Comparison of ENCODE assay signal across 18 cellular contexts in the genomic region with DNA sequence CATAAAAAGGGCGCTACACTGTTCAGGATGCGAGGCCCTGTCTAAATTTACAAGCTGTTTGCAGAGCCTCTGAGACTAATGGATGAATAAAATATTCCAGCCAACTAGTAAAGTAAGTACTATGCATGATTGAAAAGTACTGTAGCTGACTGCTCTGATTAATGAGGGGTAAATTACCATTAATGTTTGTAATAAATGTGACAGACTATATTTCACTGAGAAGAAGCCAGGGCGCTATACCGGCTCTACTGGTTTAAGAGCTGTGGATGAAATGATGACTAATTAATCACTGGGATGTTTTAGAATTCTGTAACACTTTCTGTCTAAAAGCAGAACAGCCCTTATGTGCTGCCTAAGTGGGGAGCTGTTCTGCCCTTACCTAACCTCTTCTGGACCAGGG. TPM values are rescaled to one million over a fixed set of nuclear protein-coding genes. Genes with fewer than 3 reads are reported as not detected.
"Had no signal": no experiment of that assay in that cellular context is flagged by ENCODE, and none has a peak within 500 bp of the region (broad histone marks: within the 10 kb centered on the region; RNA-seq: fewer than 3 reads in every experiment).

No MANE protein-coding gene starts in this region.

- H3K27me3 ChIP-seq: ascending aorta, breast epithelium, gastroesophageal sphincter, pancreas, vagina had no signal

- ATAC-seq: activated naive CD8-positive, alpha-beta T cell treated with anti-CD3 and anti-CD28 coated beads, Interleukin-2, amount 50 U/mL, for 24 hours; gastroesophageal sphincter; heart right ventricle; left lobe of liver had no signal

- DNase-seq: activated CD4-positive, alpha-beta T cell treated with anti-CD3 and anti-CD28 coated beads, Interleukin-2, amount 50 U/mL, for 4 hours; activated CD4-positive, CD25-positive, alpha-beta regulatory T cell treated with anti-CD3 and anti-CD28 coated beads, Interleukin-2, amount 50 U/mL, for 72 hours; activated naive CD4-positive, alpha-beta T cell treated with anti-CD3 and anti-CD28 coated beads for 36 hours; activated naive CD8-positive, alpha-beta T cell treated with anti-CD3 and anti-CD28 coated beads, Interleukin-2, amount 50 U/mL, for 24 hours; activated T-cell treated with anti-CD3 and anti-CD28 coated beads for 4 hours; effector memory CD4-positive, alpha-beta T cell; heart right ventricle; naive B cell; pancreas; stimulated activated CD4-positive, alpha-beta T cell treated with anti-CD3 and anti-CD28 coated beads, Interleukin-2, amount 100 ng/mL, for 24 hours; T-helper 9 cell had no signal

- H3K27ac ChIP-seq: ascending aorta, breast epithelium, gastroesophageal sphincter, heart right ventricle, pancreas, vagina had no signal

- H3K9me3 ChIP-seq: ascending aorta, breast epithelium, gastroesophageal sphincter, heart right ventricle, pancreas, vagina had no signal

- H3K4me1 ChIP-seq: ascending aorta, breast epithelium, gastroesophageal sphincter, heart right ventricle, pancreas, vagina had no signal

- H3K4me3 ChIP-seq: ascending aorta, breast epithelium, gastroesophageal sphincter, heart right ventricle, pancreas, vagina had no signal

- H3K36me3 ChIP-seq: ascending aorta, breast epithelium, gastroesophageal sphincter, heart right ventricle, pancreas, vagina had no signal

RNA-seq across cellular contexts. Expression of a gene that starts 54.3 kb away (rescaled TPM):
- total RNA-seq: ascending aorta, breast epithelium, cerebellum, left lobe of liver, lung microvascular endothelial cell, vagina had no signal
